In the genomic region with DNA sequence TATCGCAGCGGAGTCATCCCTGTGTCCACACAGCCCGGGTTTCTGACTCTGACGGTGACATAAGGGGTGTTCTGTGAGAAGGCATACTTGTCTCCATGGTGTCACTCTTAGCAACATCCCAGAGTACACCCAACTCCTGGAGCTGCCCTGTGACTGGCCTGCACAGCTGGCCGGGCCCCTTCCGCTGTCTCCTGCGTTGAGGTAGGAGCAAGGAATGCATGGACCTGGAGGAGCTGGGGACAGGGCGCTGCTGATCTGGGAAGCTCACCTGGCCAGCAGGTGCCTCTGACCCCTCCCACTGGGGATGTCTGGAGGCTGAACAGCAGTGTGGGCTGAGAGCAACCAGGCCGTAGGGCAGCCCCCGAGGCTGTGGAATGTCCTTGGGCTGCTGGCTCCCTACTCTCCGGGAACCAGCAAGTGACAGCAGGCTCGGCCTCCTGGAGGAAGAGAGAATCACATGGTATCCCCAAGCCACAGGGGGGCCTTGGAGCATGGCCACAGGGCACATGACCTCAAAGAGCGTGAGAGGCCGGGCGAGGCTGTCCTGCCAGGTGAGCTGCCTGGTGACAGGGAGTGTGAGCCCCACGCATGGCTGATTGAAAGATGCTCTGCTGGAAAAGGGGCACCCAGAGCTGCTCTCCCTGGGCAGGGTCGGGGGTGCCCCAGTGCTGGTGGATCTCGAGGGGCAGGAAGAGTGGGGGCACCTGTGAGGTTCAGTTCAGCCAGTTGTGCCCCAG, we compare ENCODE assay signal across 22 cellular contexts.
DNase-seq lines count a peak whose midpoint lies in the region; ATAC-seq and TF ChIP-seq lines count a peak whose summit lies in the region.
"Had no signal": no experiment of that assay in that cellular context is flagged by ENCODE, and none has a peak within 500 bp of the region (broad histone marks: within the 10 kb centered on the region; RNA-seq: fewer than 3 reads in every experiment).

No MANE protein-coding gene starts in this region.

- no peaks in the 10 kb centered on the region for H3K79me1 ChIP-seq in neuronal stem cell (ENCODE audit: low read depth, low read length)

- no peak overlapping the region for H3K27ac Mint-ChIP-seq in glutamatergic neuron (ENCODE audit: unreplicated experiment)
- H3K27ac Mint-ChIP-seq in activated T-helper 17 cell treated with anti-CD3 and anti-CD28 coated beads, Interleukin-2, amount 50 U/mL, for 72 hours: no peak overlapping the region
- H3K27ac Mint-ChIP-seq: H9 had no signal

- H2AFZ ChIP-seq in neuronal stem cell (ENCODE audit: low read length): no peak overlapping the region
- H2AFZ ChIP-seq: PC-9 had no signal

- peak overlapping the region; percentile 58 for H2BK15ac ChIP-seq in neuronal stem cell (ENCODE audit: low read length)

- H3K4me2 ChIP-seq in neuronal stem cell (ENCODE audit: insufficient read depth, low read length, poor library complexity, severe bottlenecking): no peak overlapping the region
- H3K4me2 ChIP-seq: PC-9 had no signal

- ATAC-seq in Right ventricle myocardium inferior: no peak
- ATAC-seq in HG02763 (IDR thresholded peaks at IDR 0.05; ENCODE audit: unreplicated experiment): no peak
- ATAC-seq in activated T-helper 17 cell treated with anti-CD3 and anti-CD28 coated beads, Interleukin-2, amount 50 U/mL, for 72 hours (replicated peaks): no peak

- WGBS in neuronal stem cell (ENCODE audit: extremely low coverage in 2 of 2, insufficient read length in 2 of 2, insufficient replicate concordance in 1 of 2), 2 donors: no CpG with 5 or more reads among the region's 18 CpGs

- H3K4me3 Mint-ChIP-seq in glutamatergic neuron (ENCODE audit: unreplicated experiment): no peak overlapping the region
- H3K4me3 Mint-ChIP-seq in activated T-helper 17 cell treated with anti-CD3 and anti-CD28 coated beads, Interleukin-2, amount 50 U/mL, for 72 hours: no peak overlapping the region
- H3K4me3 Mint-ChIP-seq: H9 had no signal

- H3K9me3 ChIP-seq in right atrium auricular region (peaks cover 0 to 12% of the 10 kb centered on the region in 2 donors), neuronal stem cell (replicated peaks in 1 of 2; ENCODE audit: control insufficient read depth in 2 of 2, insufficient read depth in 1 of 2, low read depth in 1 of 2, low read length in 2 of 2) (peaks cover 2 to 7% of the 10 kb centered on the region in 2 donors)

- H2BK12ac ChIP-seq in neuronal stem cell (ENCODE audit: low read length): peak overlapping the region; percentile 73

- no peak overlapping the region for H4K91ac ChIP-seq in neuronal stem cell (ENCODE audit: low read depth, low read length, poor library complexity)

- H3K4ac ChIP-seq in neuronal stem cell (ENCODE audit: low read length): no peak overlapping the region

- H3K4me1 ChIP-seq in right atrium auricular region: no peaks in the 10 kb centered on the region
- peaks cover 0 to 5% of the 10 kb centered on the region in 2 donors for H3K4me1 ChIP-seq in neuronal stem cell (ENCODE audit: control insufficient read depth in 2 of 2, insufficient read depth in 1 of 2, low read depth in 1 of 2, low read length in 2 of 2)

- H3K27ac ChIP-seq in right atrium auricular region: no peak overlapping the region
- H3K27ac ChIP-seq in neuronal stem cell (replicated peaks; ENCODE audit: low read length): no peak overlapping the region
- H3K27ac ChIP-seq: PC-9 had no signal

- H3K4me3 ChIP-seq in right atrium auricular region (no peak overlapping the region), neuronal stem cell (ENCODE audit: low read length in 2 of 2) (no peak overlapping the region)
- H3K4me3 ChIP-seq: MG63, PC-9 had no signal

- H2BK5ac ChIP-seq in neuronal stem cell (ENCODE audit: low read length): peak overlapping the region; percentile 24

- peak overlapping the region; percentile 28 for H2AK5ac ChIP-seq in neuronal stem cell (ENCODE audit: low read depth, low read length)

- H3K18ac ChIP-seq in neuronal stem cell (ENCODE audit: low read length): peak overlapping the region; percentile 48

- intact Hi-C loops in Right ventricle myocardium inferior (cut with DNase I): no loop called here

- peaks cover 7% of the 10 kb centered on the region for H3K9me3 Mint-ChIP-seq in glutamatergic neuron (ENCODE audit: unreplicated experiment)
- H3K9me3 Mint-ChIP-seq in activated T-helper 17 cell treated with anti-CD3 and anti-CD28 coated beads, Interleukin-2, amount 50 U/mL, for 72 hours: peaks cover 10% of the 10 kb centered on the region

- H3K27me3 ChIP-seq in right atrium auricular region: no peaks in the 10 kb centered on the region
- no peaks in the 10 kb centered on the region for H3K27me3 ChIP-seq in neuronal stem cell (ENCODE audit: control insufficient read depth in 3 of 3, insufficient read depth in 3 of 3, low read depth in 1 of 3, low read length in 3 of 3)

- H2BK120ac ChIP-seq in neuronal stem cell (ENCODE audit: low read depth, low read length): no peak overlapping the region

- no peak overlapping the region for H3K23ac ChIP-seq in neuronal stem cell (ENCODE audit: low read depth, low read length, poor library complexity)

- DNase-seq in right atrium auricular region (ENCODE audit: low spot score): peak; percentile 40
- no peak for DNase-seq in Right ventricle myocardium inferior (ENCODE audit: missing footprints)
- peak; percentile 18 for DNase-seq in iPS-NIHi7 (ENCODE audit: extremely low spot score)
- no peak for DNase-seq in neuronal stem cell (ENCODE audit: low spot score)
- DNase-seq in glutamatergic neuron: no peak
- no peak for DNase-seq in activated CD8-positive, alpha-beta memory T cell treated with anti-CD3 and anti-CD28 coated beads, Interleukin-2, amount 50 U/mL, for 4 hours
- DNase-seq: Calu3, DMS79 treated with DMSO at 0.1 percent for 48 hours, GF-D8, H9, KG1, MG63, NCI-H1105 treated with DMSO at 0.1 percent for 48 hours, NCI-H1694, NCI-H2029 treated with DMSO at 0.1 percent for 48 hours, NCI-H2227 treated with DMSO at 0.1 percent for 48 hours, NCI-H526 treated with DMSO at 0.1 percent for 48 hours, PC-9, RPMI8226, SHP77 treated with DMSO at 0.1 percent for 48 hours had no signal

- no peaks in the 10 kb centered on the region for H3K27me3 Mint-ChIP-seq in glutamatergic neuron (ENCODE audit: unreplicated experiment)
- H3K27me3 Mint-ChIP-seq in activated T-helper 17 cell treated with anti-CD3 and anti-CD28 coated beads, Interleukin-2, amount 50 U/mL, for 72 hours: peaks cover 22% of the 10 kb centered on the region

- TF ChIP-seq CTCF in right atrium auricular region (IDR thresholded peaks at IDR 0.05): no peak
- no peak for TF ChIP-seq CTCF in glutamatergic neuron (IDR thresholded peaks at IDR 0.05; ENCODE audit: partially characterized antibody, unreplicated experiment)

- H3K9ac ChIP-seq in neuronal stem cell (ENCODE audit: low read depth, low read length, poor library complexity): no peak overlapping the region

- H3K36me3 Mint-ChIP-seq in glutamatergic neuron (ENCODE audit: unreplicated experiment): peaks cover 12% of the 10 kb centered on the region
- H3K36me3 Mint-ChIP-seq in activated T-helper 17 cell treated with anti-CD3 and anti-CD28 coated beads, Interleukin-2, amount 50 U/mL, for 72 hours (ENCODE audit: low read depth): no peaks in the 10 kb centered on the region

- H3K36me3 ChIP-seq in right atrium auricular region (no peaks in the 10 kb centered on the region), neuronal stem cell (replicated peaks in 1 of 2; ENCODE audit: control insufficient read depth in 2 of 2, insufficient read depth in 2 of 2, low read length in 2 of 2) (no peaks in the 10 kb centered on the region)
- H3K36me3 ChIP-seq: MG63 had no signal

- H3K14ac ChIP-seq in neuronal stem cell (ENCODE audit: low read length): peak overlapping the region; percentile 75

- peak overlapping the region; percentile 65 for H4K8ac ChIP-seq in neuronal stem cell (ENCODE audit: low read depth, low read length)

- H3K4me1 Mint-ChIP-seq in glutamatergic neuron (ENCODE audit: low read depth, unreplicated experiment): peaks cover 6% of the 10 kb centered on the region
- no peaks in the 10 kb centered on the region for H3K4me1 Mint-ChIP-seq in activated T-helper 17 cell treated with anti-CD3 and anti-CD28 coated beads, Interleukin-2, amount 50 U/mL, for 72 hours
- H3K4me1 Mint-ChIP-seq: H9 had no signal

Comparison
In these comparisons a context has a peak if more than half of its experiments do, and no peak if none do; other contexts are left out.
1. DNase-seq: peak in right atrium auricular region (single experiment) and iPS-NIHi7 (single experiment); none in Right ventricle myocardium inferior (single experiment), neuronal stem cell (single experiment), glutamatergic neuron (single experiment) and activated CD8-positive, alpha-beta memory T cell treated with anti-CD3 and anti-CD28 coated beads, Interleukin-2, amount 50 U/mL, for 4 hours (single experiment).